14 cellular contexts compared by ENCODE assay signal in the genomic region with DNA sequence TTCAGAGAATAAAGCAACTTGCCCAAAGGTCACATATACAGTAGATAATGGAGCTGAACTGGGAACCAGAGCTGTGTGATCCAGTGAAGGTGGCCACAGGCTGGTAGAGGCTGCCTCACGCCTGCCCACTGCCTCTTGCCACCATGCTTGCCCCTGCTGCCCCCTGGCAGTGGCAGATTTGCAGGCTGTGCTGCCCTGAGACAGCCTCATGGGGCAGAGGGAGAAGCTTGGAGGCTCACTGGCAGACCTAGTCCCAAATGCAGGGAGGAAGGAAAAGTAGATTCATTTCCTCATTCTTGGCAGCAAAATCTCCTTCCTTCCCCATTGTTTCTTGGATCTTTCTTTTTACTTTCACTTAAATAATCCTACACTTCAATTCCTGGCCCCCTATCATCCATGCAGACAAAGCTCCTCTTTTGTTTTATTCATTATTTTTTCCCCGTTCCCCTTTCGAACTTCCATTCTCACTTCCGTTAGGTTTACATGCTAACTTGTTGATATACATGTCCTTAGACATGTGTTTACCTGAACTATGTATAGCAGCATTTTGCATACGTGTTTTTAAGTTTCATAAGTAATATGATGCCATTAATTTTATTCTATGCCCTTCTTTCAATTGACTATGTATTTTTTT.
A peak's percentile ranks its signal among the peaks of the same experiment; 100 is the strongest.
DNase-seq lines count a peak whose midpoint lies in the region; ATAC-seq, FAIRE-seq and TF ChIP-seq lines count a peak whose summit lies in the region.
"Had no signal": no experiment of that assay in that cellular context is flagged by ENCODE, and none has a peak within 500 bp of the region (broad histone marks: within the 10 kb centered on the region; RNA-seq: fewer than 3 reads in every experiment).

No MANE protein-coding gene starts in this region.

- DNase-seq in NOMO-1 treated with dmso at 0.1 percent for 144 hours (lab: John Stamatoyannopoulos, UW; ENCODE audit: unreplicated experiment) (peak; percentile 40), endothelial cell of umbilical vein (ENCODE audit: low read depth, low spot score) (peak; percentile 25), left lobe of liver (ENCODE audit: low spot score) (no peak), GM13977 (ENCODE audit: low spot score) (no peak)
- DNase-seq: caudate nucleus; foreskin fibroblast; left cardiac atrium; NCI-H1436; NK-92 treated with Interleukin-12 subunit alpha and Interleukin-12 subunit beta, amount 100 ng/mL, for 24 hours had no signal

- no peaks in the 10 kb centered on the region for H3K36me3 ChIP-seq in endothelial cell of umbilical vein (ENCODE audit: control insufficient read depth in 2 of 2, extremely low read depth in 1 of 2, insufficient read depth in 2 of 2, low read length in 2 of 2)

- no peaks in the 10 kb centered on the region for H3K27me3 ChIP-seq in endothelial cell of umbilical vein (ENCODE audit: control insufficient read depth in 2 of 2, insufficient read depth in 2 of 2, low read length in 2 of 2)

- H3K4me3 ChIP-seq in endothelial cell of umbilical vein (replicated peaks in 1 of 3; ENCODE audit: insufficient read depth in 1 of 3, low read depth in 1 of 3, low read length in 3 of 3) (no peak overlapping the region), skin epidermis (no peak overlapping the region)

- peak; percentile 18 for FAIRE-seq in endothelial cell of umbilical vein (lab: Jason Lieb, UNC)

- no TSS peak for BruUV-seq in endothelial cell of umbilical vein (replicated peaks; lab: Mats Ljungman, UMichigan)

- TF ChIP-seq CTCF in GM12872 (IDR thresholded peaks at IDR 0.05; ENCODE audit: insufficient read depth, low read depth, low read length) = peak; percentile 18; the same call in 1 of the 3 replicates
- TF ChIP-seq CTCF in endothelial cell of umbilical vein (IDR thresholded peaks at IDR 0.05; ENCODE audit: extremely low read depth in 1 of 2, insufficient read depth in 1 of 2, low read depth in 1 of 2, low read length in 2 of 2) = no peak
- TF ChIP-seq CTCF in GM13977 (IDR thresholded peaks at IDR 0.05; ENCODE audit: extremely low read depth, insufficient read depth, missing control alignments) = no peak

- no peak overlapping the region for H3K27ac ChIP-seq in endothelial cell of umbilical vein (ENCODE audit: insufficient read depth, low read depth, low read length)
- H3K27ac ChIP-seq in skin epidermis = peak overlapping the region in 18 of 21 experiments; percentile 5 to 81 (median 70)
- H3K27ac ChIP-seq: parathyroid adenoma had no signal

- peak overlapping the region; percentile 21 for H2AFZ ChIP-seq in endothelial cell of umbilical vein (ENCODE audit: low read depth, low read length)
- H2AFZ ChIP-seq: parathyroid adenoma had no signal

- H3K9me1 ChIP-seq in endothelial cell of umbilical vein (replicated peaks; ENCODE audit: control insufficient read depth, extremely low read depth, insufficient read depth, low read length) = no peaks in the 10 kb centered on the region

- H3K4me2 ChIP-seq in endothelial cell of umbilical vein (ENCODE audit: insufficient read depth, low read length) = peak overlapping the region; percentile 35

- TF ChIP-seq POLR2A in endothelial cell of umbilical vein (IDR thresholded peaks at IDR 0.05; ENCODE audit: low read depth, low read length) = no peak

- H3K9me3 ChIP-seq in endothelial cell of umbilical vein (replicated peaks; ENCODE audit: control insufficient read depth, insufficient read depth, low read length) = no peaks in the 10 kb centered on the region

- H3K79me2 ChIP-seq in endothelial cell of umbilical vein (ENCODE audit: control insufficient read depth, insufficient read depth, low read length) = no peaks in the 10 kb centered on the region
- H3K79me2 ChIP-seq: parathyroid adenoma had no signal

- peaks cover 8% of the 10 kb centered on the region for H3K4me1 ChIP-seq in endothelial cell of umbilical vein (ENCODE audit: control insufficient read depth, extremely low read depth, insufficient read depth, low read length)
- H3K4me1 ChIP-seq: parathyroid adenoma had no signal

- in situ Hi-C loops in GM13977 (cut with MboI; ENCODE audit: low pct_unique_long_range_greater_than_20kb, low sequenced_read_pairs, unreplicated experiment) = no loop called here

- ATAC-seq in left lobe of liver (no peak), HG02642 (IDR thresholded peaks at IDR 0.05; ENCODE audit: poor library complexity, unreplicated experiment) (no peak), HG03460 (IDR thresholded peaks at IDR 0.05; ENCODE audit: unreplicated experiment) (no peak)

- CTCF ChIA-PET in endothelial cell of umbilical vein (lab: Charles Lee) = interaction anchor here (0.7 to 4.2 kb wide), 9 partner anchors 9 to 150 kb away, joined by 3 to 22 read pairs (median 6); a partner anchor contains a TSS

- H4K20me1 ChIP-seq in endothelial cell of umbilical vein (replicated peaks; ENCODE audit: control insufficient read depth, extremely low read depth, insufficient read depth, low read length) = no peaks in the 10 kb centered on the region

- dilution Hi-C loops in endothelial cell of umbilical vein (cut with MboI; ENCODE audit: extremely low pct_ligation_motif_present, low sequenced_read_pairs) = no loop called here

- no peak overlapping the region for H3K9ac ChIP-seq in endothelial cell of umbilical vein (replicated peaks; ENCODE audit: extremely low read depth, insufficient read depth, low read length)
- H3K9ac ChIP-seq: parathyroid adenoma had no signal

- POLR2A ChIA-PET in endothelial cell of umbilical vein (lab: Charles Lee) = interaction anchor here (0.6 to 1.0 kb wide), 2 partner anchors 36 to 774 kb away, joined by 4 to 5 read pairs; no protein-coding TSS in a partner anchor

- intact Hi-C loops in endothelial cell of umbilical vein (cut with micrococcal nuclease) = loop anchor here (1.0 kb wide), 1 partner anchor 16 kb away; no protein-coding TSS in a partner anchor

TF ChIP-seq in endothelial cell of umbilical vein, 7 proteins besides CTCF, POLR2A, EP300 and RAD21:
- TF ChIP-seq GATA2 (IDR thresholded peaks at IDR 0.05; ENCODE audit: insufficient read depth, insufficient read length, low read depth, low read length) (no peak), FOS (IDR thresholded peaks at IDR 0.05; ENCODE audit: borderline replicate concordance, insufficient read depth, low read length) (peak; percentile 12)
- TF ChIP-seq, protein P1, sequence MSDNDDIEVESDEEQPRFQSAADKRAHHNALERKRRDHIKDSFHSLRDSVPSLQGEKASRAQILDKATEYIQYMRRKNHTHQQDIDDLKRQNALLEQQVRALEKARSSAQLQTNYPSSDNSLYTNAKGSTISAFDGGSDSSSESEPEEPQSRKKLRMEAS (IDR thresholded peaks at IDR 0.05; ENCODE audit: insufficient read depth, insufficient read length) = no peak

Comparison
In these comparisons a context has a peak if more than half of its experiments do, and no peak if none do; other contexts are left out.
1. DNase-seq: peak in NOMO-1 treated with dmso at 0.1 percent for 144 hours (single experiment) and endothelial cell of umbilical vein (single experiment); none in left lobe of liver (single experiment) and GM13977 (single experiment).